Comparison of ENCODE assay signal across 18 cellular contexts in the genomic region with DNA sequence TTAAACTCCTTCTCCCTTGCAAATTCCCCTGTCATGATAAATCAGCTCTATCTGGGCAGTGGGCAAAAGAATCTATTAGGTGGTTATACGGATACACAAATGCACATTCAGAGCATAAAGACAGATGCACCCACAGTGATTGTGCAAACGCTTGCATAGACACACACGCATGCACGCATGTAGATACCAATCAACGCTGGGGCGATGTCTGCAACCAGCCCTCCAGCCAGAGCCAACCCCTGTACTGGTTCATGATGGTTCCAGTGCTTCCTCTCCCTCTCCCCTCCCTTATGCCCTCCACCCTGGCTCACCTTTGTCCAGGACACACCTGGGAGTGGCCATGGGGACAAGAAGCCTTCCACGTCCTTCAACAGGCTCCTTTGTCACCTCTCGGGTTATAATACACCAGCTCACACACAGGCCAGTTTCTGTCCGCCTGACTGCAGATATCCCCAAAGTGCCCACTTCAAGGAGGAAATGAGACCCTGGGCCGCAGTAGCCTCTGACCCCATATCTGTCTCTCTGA. TPM values are rescaled to one million over a fixed set of nuclear protein-coding genes. Genes with fewer than 3 reads are reported as not detected.
DNase-seq lines count a peak whose midpoint lies in the region; ATAC-seq, FAIRE-seq and TF ChIP-seq lines count a peak whose summit lies in the region.
"Had no signal": no experiment of that assay in that cellular context is flagged by ENCODE, and none has a peak within 500 bp of the region (broad histone marks: within the 10 kb centered on the region; RNA-seq: fewer than 3 reads in every experiment).

No MANE protein-coding gene starts in this region.

- H3K79me1 ChIP-seq in IMR-90 (ENCODE audit: low read depth in 1 of 2, low read length in 2 of 2), result no peaks in the 10 kb centered on the region; a peak in 1 of 4 replicates
- H3K79me1 ChIP-seq in H1 (ENCODE audit: low read depth, low read length), result no peaks in the 10 kb centered on the region; the same call in 1 of the 2 replicates

- ATAC-seq in IMR-90 (ENCODE audit: low read depth), result no peak
- ATAC-seq: HCT116, Panc1 had no signal

- H3K27ac ChIP-seq in IMR-90 (ENCODE audit: insufficient read depth, low read length) (no peak overlapping the region), H1 (ENCODE audit: low read depth, low read length) (peak overlapping the region; percentile 65; the same call in 1 of the 2 replicates)

- CTCF ChIA-PET in IMR-90 (lab: Yijun Ruan, JAX) (interaction anchor here (0.6 to 0.7 kb wide), 2 partner anchors 103 to 239 kb away, joined by 3 read pairs; no protein-coding TSS in a partner anchor), H1 (lab: Charles Lee; ENCODE audit: partially characterized antibody) (interaction anchor here (0.9 to 4.2 kb wide), 7 partner anchors 10 to 103 kb away, joined by 3 to 24 read pairs (median 6); no protein-coding TSS in a partner anchor)

- no peak overlapping the region for H4K8ac ChIP-seq in IMR-90 (ENCODE audit: low read depth in 2 of 2, low read length in 2 of 2)
- H4K8ac ChIP-seq in H1 (ENCODE audit: extremely low read depth, insufficient read depth, low read length), result 0 out of 2 replicates have a peak overlapping the region, but pooled peaks have one; percentile 19

- TF ChIP-seq RAD21 in IMR-90 (IDR thresholded peaks at IDR 0.05; ENCODE audit: low read length) (no peak), H1 (IDR thresholded peaks at IDR 0.05 in 1 of 2, conservative IDR thresholded peaks at IDR 0.05 in 1 of 2; ENCODE audit: low read depth in 2 of 2, low read length in 2 of 2) (no peak)

- FAIRE-seq in H1 (lab: Jason Lieb, UNC) (no peak), frontal cortex (lab: Jason Lieb, UNC) (no peak)

- intact Hi-C loops in IMR-90 (cut with micrococcal nuclease), result no loop called here

- H2AFZ ChIP-seq in IMR-90 (replicated peaks; ENCODE audit: low read length, poor library complexity) (no peak overlapping the region), H1 (ENCODE audit: low read length) (no peak overlapping the region)

- no peaks in the 10 kb centered on the region for H3K9me3 ChIP-seq in IMR-90 (ENCODE audit: control insufficient read depth, insufficient read depth, low read length)
- H3K9me3 ChIP-seq in H1 (ENCODE audit: insufficient read depth in 2 of 2, low read depth in 1 of 2, low read length in 1 of 2), result no peaks in the 10 kb centered on the region
- no peaks in the 10 kb centered on the region for H3K9me3 ChIP-seq in mucosa of stomach (ENCODE audit: control insufficient read depth, low read length)
- H3K9me3 ChIP-seq: BE2C, SK-N-SH had no signal

- H3K56ac ChIP-seq in IMR-90 (ENCODE audit: extremely low read depth, insufficient read depth, low read length) (no peak overlapping the region), H1 (replicated peaks; ENCODE audit: insufficient read length, low read depth, low read length) (no peak overlapping the region)

- H3K27me3 ChIP-seq in IMR-90 (ENCODE audit: control insufficient read depth, insufficient read depth, low read length) (no peaks in the 10 kb centered on the region), H1 (replicated peaks in 1 of 4; ENCODE audit: control insufficient read depth in 3 of 4, extremely low read depth in 1 of 4, insufficient read depth in 3 of 4, low read length in 3 of 4) (no peaks in the 10 kb centered on the region), mucosa of stomach (ENCODE audit: control insufficient read depth, insufficient read depth, low read length) (no peaks in the 10 kb centered on the region)
- H3K27me3 ChIP-seq: BE2C had no signal

- H2BK5ac ChIP-seq in IMR-90 (ENCODE audit: low read depth, low read length, poor library complexity, severe bottlenecking), result no peak overlapping the region
- H2BK5ac ChIP-seq in H1 (ENCODE audit: low read depth, low read length), result peak overlapping the region; percentile 53; the same call in 1 of the 2 replicates

- no peak overlapping the region for H3K9ac ChIP-seq in IMR-90 (ENCODE audit: low read depth, low read length)
- H3K9ac ChIP-seq in H1 (replicated peaks in 1 of 4; ENCODE audit: extremely low read depth in 1 of 4, low read depth in 3 of 4, low read length in 3 of 4), result no peak overlapping the region; a peak in 1 of 7 replicates
- no peak overlapping the region for H3K9ac ChIP-seq in mucosa of stomach (ENCODE audit: low read length)
- H3K9ac ChIP-seq: SK-N-SH had no signal

- no peaks in the 10 kb centered on the region for H3K9me3 Mint-ChIP-seq in type B pancreatic cell
- H3K9me3 Mint-ChIP-seq: CD4-positive, alpha-beta T cell had no signal

- in situ Hi-C loops in IMR-90 (cut with MboI; ENCODE audit: low sequenced_read_pairs), result no loop called here

- H4K20me1 ChIP-seq in IMR-90 (ENCODE audit: insufficient read depth, low read length) (no peaks in the 10 kb centered on the region), H1 (replicated peaks in 1 of 2; ENCODE audit: control insufficient read depth in 1 of 2, insufficient read depth in 2 of 2, low read length in 2 of 2) (peaks cover 0 to 2% of the 10 kb centered on the region in 2 experiments)

- H3K4me2 ChIP-seq in IMR-90 (ENCODE audit: low read depth, low read length) (no peak overlapping the region), H1 (ENCODE audit: insufficient read depth in 1 of 2, low read depth in 2 of 2, low read length in 2 of 2) (peak overlapping the region in 1 of 2 experiments; percentile 72; a peak in 1 of 4 replicates)
- H3K4me2 ChIP-seq: SK-N-SH had no signal

- peaks cover 8% of the 10 kb centered on the region; the same call in 1 of the 2 replicates for H3K23me2 ChIP-seq in H1 (ENCODE audit: low read depth, low read length)

- peaks cover 27% of the 10 kb centered on the region for H3K4me1 ChIP-seq in IMR-90 (ENCODE audit: control insufficient read depth, insufficient read depth, low read length)
- H3K4me1 ChIP-seq in H1 (replicated peaks in 1 of 4; ENCODE audit: control insufficient read depth in 3 of 4, insufficient read depth in 4 of 4, low read length in 3 of 4), result peaks cover 0 to 18% (median 14%) of the 10 kb centered on the region in 4 experiments; a peak in 6 of 7 replicates
- peaks cover 21% of the 10 kb centered on the region for H3K4me1 ChIP-seq in mucosa of stomach (ENCODE audit: control insufficient read depth, insufficient read depth, low read length)
- H3K4me1 ChIP-seq: BE2C had no signal

- H3K36me3 Mint-ChIP-seq in type B pancreatic cell, result no peaks in the 10 kb centered on the region

- 97% methylated on average over 7 of the region's 10 CpGs; no CpG with 5 or more reads in 1 of the 2 experiments for WGBS in IMR-90 (ENCODE audit: extremely low coverage in 2 of 2, insufficient read length in 1 of 2), 2 experiments
- 87% methylated on average over 10 of the region's 10 CpGs; no CpG with 5 or more reads in 1 of the 2 experiments for WGBS in H1 (ENCODE audit: extremely low coverage in 1 of 2, insufficient coverage in 1 of 2, insufficient read length in 1 of 2, insufficient replicate concordance in 2 of 2, low coverage in 1 of 2, low lambda C conversion rate in 2 of 2, missing lambda C conversion rate in 1 of 2), 2 experiments

- TF ChIP-seq CTCF in IMR-90 (conservative IDR thresholded peaks at IDR 0.05; ENCODE audit: low read depth, low read length), result no peak
- no peak for TF ChIP-seq CTCF in H1 (IDR thresholded peaks at IDR 0.05; ENCODE audit: control extremely low read depth in 1 of 3, insufficient read depth in 1 of 3, low read depth in 1 of 3, low read length in 3 of 3)
- TF ChIP-seq CTCF in type B pancreatic cell (conservative IDR thresholded peaks at IDR 0.05), result no peak

- dilution Hi-C loops in IMR-90 (cut with HindIII; ENCODE audit: low sequenced_read_pairs, unreplicated experiment), result no loop called here

- peak overlapping the region; percentile 77; the same call in 2 of the 3 replicates for H2BK15ac ChIP-seq in IMR-90 (ENCODE audit: low read depth, low read length)
- peak overlapping the region; percentile 46; the same call in 1 of the 2 replicates for H2BK15ac ChIP-seq in H1 (ENCODE audit: low read length)

- H3K4me1 Mint-ChIP-seq in type B pancreatic cell (ENCODE audit: unreplicated experiment), result peaks cover 12% of the 10 kb centered on the region

- peak overlapping the region; percentile 0 for H2AK9ac ChIP-seq in IMR-90 (replicated peaks; ENCODE audit: low read depth, low read length, poor library complexity)

- DNase-seq in IMR-90, result no peak
- no peak for DNase-seq in H1 (ENCODE audit: low read depth in 1 of 2, low spot score in 2 of 2)
- no peak for DNase-seq in type B pancreatic cell (ENCODE audit: extremely low spot score, unreplicated experiment)
- no peak for DNase-seq in NCI-H510A treated with DMSO at 0.1 percent for 48 hours (lab: John Stamatoyannopoulos, UW)
- no peak for DNase-seq in frontal cortex (ENCODE audit: low spot score in 2 of 2)
- no peak for DNase-seq in NK-92 (lab: John Stamatoyannopoulos, UW; ENCODE audit: unreplicated experiment)
- DNase-seq: BE2C; Calu3; CD4-positive, alpha-beta T cell; DMS53; KBM-7; NCI-H1436; NCI-H524; Right ventricle myocardium superior; SK-N-SH had no signal

- peak overlapping the region; percentile 55 for H4K91ac ChIP-seq in IMR-90 (ENCODE audit: insufficient read depth, low read depth, low read length)
- H4K91ac ChIP-seq in H1 (replicated peaks; ENCODE audit: insufficient read length, low read length), result peak overlapping the region; percentile 17

- no peak overlapping the region for H3K4me3 ChIP-seq in IMR-90 (ENCODE audit: insufficient read depth, low read depth, low read length)
- no peak overlapping the region for H3K4me3 ChIP-seq in H1 (ENCODE audit: extremely low read depth in 1 of 4, insufficient read depth in 2 of 4, low read depth in 3 of 4, low read length in 4 of 4)
- H3K4me3 ChIP-seq in mucosa of stomach (ENCODE audit: low read length), result peak overlapping the region; percentile 10

- no peak for TF ChIP-seq POLR2A in IMR-90 (IDR thresholded peaks at IDR 0.05; ENCODE audit: low read depth, low read length)
- TF ChIP-seq POLR2A in H1 (IDR thresholded peaks at IDR 0.05; ENCODE audit: control extremely low read depth in 1 of 2, low read depth in 2 of 2, low read length in 2 of 2), result no peak

- POLR2A ChIA-PET in IMR-90 (lab: Charles Lee; ENCODE audit: unreplicated experiment) (no interaction called here), H1 (lab: Charles Lee; ENCODE audit: partially characterized antibody) (interaction anchor here (0.7 to 3.7 kb wide), 17 partner anchors 8 to 228 kb away, joined by 3 to 23 read pairs (median 6); partner anchors contain the start of gene SNN)

- peak overlapping the region; percentile 28 for H2BK120ac ChIP-seq in IMR-90 (ENCODE audit: low read depth, low read length)
- no peak overlapping the region for H2BK120ac ChIP-seq in H1 (replicated peaks; ENCODE audit: low read depth, low read length)

- H3K23ac ChIP-seq in IMR-90 (ENCODE audit: low read depth, low read length) (no peak overlapping the region), H1 (ENCODE audit: insufficient read length) (no peak overlapping the region)

- H3K4me3 Mint-ChIP-seq in type B pancreatic cell, result no peak overlapping the region
- H3K4me3 Mint-ChIP-seq: CD4-positive, alpha-beta T cell had no signal

- H3K36me3 ChIP-seq in IMR-90 (ENCODE audit: control insufficient read depth, insufficient read depth, low read length) (no peaks in the 10 kb centered on the region), H1 (ENCODE audit: control insufficient read depth in 2 of 4, insufficient read depth in 4 of 4, low read length in 3 of 4) (no peaks in the 10 kb centered on the region), mucosa of stomach (ENCODE audit: control insufficient read depth, insufficient read depth, low read length) (no peaks in the 10 kb centered on the region)
- H3K36me3 ChIP-seq: BE2C had no signal

- H3K14ac ChIP-seq in IMR-90 (replicated peaks; ENCODE audit: low read depth, low read length) (0 out of 2 replicates have a peak overlapping the region, but pooled peaks have one; percentile 7), H1 (ENCODE audit: insufficient read length) (no peak overlapping the region)

- peak overlapping the region; percentile 26 for H2BK20ac ChIP-seq in IMR-90 (ENCODE audit: low read depth, low read length)
- H2BK20ac ChIP-seq in H1 (ENCODE audit: low read length), result peak overlapping the region; percentile 5; the same call in 1 of the 2 replicates

- H3K27me3 Mint-ChIP-seq in type B pancreatic cell, result no peaks in the 10 kb centered on the region
- H3K27me3 Mint-ChIP-seq: CD4-positive, alpha-beta T cell had no signal

- BruUV-seq in IMR-90 (replicated peaks; lab: Mats Ljungman, UMichigan), result no TSS peak

- TF ChIP-seq EP300 in H1 (IDR thresholded peaks at IDR 0.05; ENCODE audit: borderline replicate concordance in 1 of 2, low read depth in 2 of 2, low read length in 2 of 2), result no peak

- H3K4ac ChIP-seq in IMR-90 (ENCODE audit: low read depth, low read length) (peak overlapping the region; percentile 11; the same call in 1 of the 2 replicates), H1 (replicated peaks; ENCODE audit: insufficient read length, low read depth, low read length) (no peak overlapping the region)

- H3K9me1 ChIP-seq in IMR-90 (ENCODE audit: insufficient read depth, low read length), result peaks cover 16% of the 10 kb centered on the region

- H3K18ac ChIP-seq in IMR-90 (ENCODE audit: low read depth, low read length) (0 out of 2 replicates have a peak overlapping the region, but pooled peaks have one; percentile 35), H1 (ENCODE audit: extremely low read depth, low read length) (peak overlapping the region; percentile 86)

- H3K27ac Mint-ChIP-seq in type B pancreatic cell, result peak overlapping the region; percentile 81
- H3K27ac Mint-ChIP-seq: CD4-positive, alpha-beta T cell had no signal

- no peaks in the 10 kb centered on the region for H3K79me2 ChIP-seq in H1 (ENCODE audit: control insufficient read depth in 1 of 2, insufficient read depth in 2 of 2, low read length in 2 of 2)

- H4K5ac ChIP-seq in IMR-90 (ENCODE audit: low read depth, low read length) (0 out of 2 replicates have a peak overlapping the region, but pooled peaks have one; percentile 32), H1 (ENCODE audit: insufficient read length, low read depth, low read length) (no peak overlapping the region)

- peak overlapping the region; percentile 75 for H2BK12ac ChIP-seq in H1 (ENCODE audit: low read depth, low read length)

- H2AK5ac ChIP-seq in IMR-90 (ENCODE audit: low read depth, low read length), result peak overlapping the region; percentile 42; the same call in 1 of the 2 replicates
- peak overlapping the region; percentile 20; the same call in 1 of the 2 replicates for H2AK5ac ChIP-seq in H1 (ENCODE audit: low read depth, low read length)

RNA-seq across cellular contexts. Expression of gene SNN, which starts 33.1 kb away (rescaled TPM):
- total RNA-seq in IMR-90 (2012; rRNA removed), result 8.6 and 10.0 TPM in 2 replicates
- 11.8 and 13.0 TPM in 2 replicates for polyA plus RNA-seq in IMR-90 (2012; rRNA removed)
- polyA plus RNA-seq in IMR-90 (2012; cell fraction: cytosol; rRNA removed), result 9.3 and 14.5 TPM in 2 replicates
- 7.9 and 13.2 TPM in 2 replicates for polyA plus RNA-seq in IMR-90 (2012; cell fraction: nucleus; rRNA removed; ENCODE audit: low replicate concordance)
- total RNA-seq in H1 (2021; fragmentation: NEBNext Ultra II Directional; extraction: Animal tissue kit (Norgen Biotek cat#: 25700)), result 60.6 and 66.9 TPM in 2 replicates
- polyA plus RNA-seq in H1 (2011; rRNA removed), result 37.4 and 53.4 TPM in 2 replicates
- polyA plus RNA-seq in H1 (2011; cell fraction: cytosol; rRNA removed), result 52.8 TPM
- 43.9 TPM for polyA plus RNA-seq in H1 (2011; cell fraction: nucleus; rRNA removed)
- 51.0 to 60.1 TPM (median 55.9 TPM) in 4 replicates for polyA plus RNA-seq in H1 (2012, experiment 1 of 2)
- polyA plus RNA-seq in H1 (2012, experiment 2 of 2), result 48.7 TPM
- polyA plus RNA-seq in H1 (2013, experiment 1 of 2), result 34.2 TPM
- 39.2 TPM for polyA plus RNA-seq in H1 (2013, experiment 2 of 2)
- polyA minus RNA-seq in H1 (2011; rRNA and poly(A)+ RNA removed), result 33.4 and 34.6 TPM in 2 replicates
- 23.3 TPM for polyA minus RNA-seq in H1 (2011; cell fraction: cytosol; rRNA and poly(A)+ RNA removed)
- polyA minus RNA-seq in H1 (2011; cell fraction: nucleus; rRNA and poly(A)+ RNA removed), result 24.7 TPM
- total RNA-seq in type B pancreatic cell (ENCODE audit: low replicate concordance), result 23.8 and 44.0 TPM in 2 replicates
- total RNA-seq in frontal cortex, result 154 TPM

RNA-seq across cellular contexts. Expression of gene LITAF, which starts 48.5 kb away (rescaled TPM):
- total RNA-seq in IMR-90 (2012; rRNA removed), result 96.9 and 113 TPM in 2 replicates
- 203 and 206 TPM in 2 replicates for polyA plus RNA-seq in IMR-90 (2012; rRNA removed)
- polyA plus RNA-seq in IMR-90 (2012; cell fraction: cytosol; rRNA removed), result 126 and 616 TPM in 2 replicates
- 97.8 and 160 TPM in 2 replicates for polyA plus RNA-seq in IMR-90 (2012; cell fraction: nucleus; rRNA removed; ENCODE audit: low replicate concordance)
- 160 and 165 TPM in 2 replicates for total RNA-seq in H1 (2021; fragmentation: NEBNext Ultra II Directional; extraction: Animal tissue kit (Norgen Biotek cat#: 25700))
- 205 and 315 TPM in 2 replicates for polyA plus RNA-seq in H1 (2011; rRNA removed)
- 150 TPM for polyA plus RNA-seq in H1 (2011; cell fraction: cytosol; rRNA removed)
- 185 TPM for polyA plus RNA-seq in H1 (2011; cell fraction: nucleus; rRNA removed)
- 80.9 to 155 TPM (median 121 TPM) in 4 replicates for polyA plus RNA-seq in H1 (2012, experiment 1 of 2)
- 82.5 TPM for polyA plus RNA-seq in H1 (2012, experiment 2 of 2)
- 77.3 TPM for polyA plus RNA-seq in H1 (2013, experiment 1 of 2)
- 80.0 TPM for polyA plus RNA-seq in H1 (2013, experiment 2 of 2)
- 140 and 174 TPM in 2 replicates for polyA minus RNA-seq in H1 (2011; rRNA and poly(A)+ RNA removed)
- 85.9 TPM for polyA minus RNA-seq in H1 (2011; cell fraction: cytosol; rRNA and poly(A)+ RNA removed)
- polyA minus RNA-seq in H1 (2011; cell fraction: nucleus; rRNA and poly(A)+ RNA removed), result 78.8 TPM
- 49.8 and 66.6 TPM in 2 replicates for total RNA-seq in type B pancreatic cell (ENCODE audit: low replicate concordance)
- 8.2 TPM for total RNA-seq in frontal cortex
